In the genomic region with DNA sequence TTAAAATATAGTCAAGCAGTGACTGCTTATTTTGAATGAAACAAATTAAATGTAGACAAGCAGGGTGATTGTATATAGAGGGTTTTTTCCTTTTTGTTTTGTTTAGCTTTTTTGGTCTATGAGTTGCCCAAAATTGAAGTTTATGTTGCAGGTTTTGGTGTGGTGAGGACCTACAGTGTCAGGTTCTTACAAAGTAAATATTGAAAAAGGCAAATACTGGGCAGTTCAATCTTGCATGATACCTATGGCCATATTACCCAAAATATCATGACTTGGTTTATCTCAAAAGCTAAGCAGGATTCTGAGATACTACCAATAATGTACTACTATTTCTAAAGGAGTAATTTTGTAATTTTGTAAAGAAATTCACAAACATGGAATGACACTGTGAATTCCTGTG, we compare ENCODE assay signal across 10 cellular contexts. TPM values are rescaled to one million over a fixed set of nuclear protein-coding genes. Genes with fewer than 3 reads are reported as not detected.
A peak's percentile ranks its signal among the peaks of the same experiment; 100 is the strongest.
DNase-seq lines count a peak whose midpoint lies in the region; ATAC-seq, FAIRE-seq and TF ChIP-seq lines count a peak whose summit lies in the region.
"Had no signal": no experiment of that assay in that cellular context is flagged by ENCODE, and none has a peak within 500 bp of the region (broad histone marks: within the 10 kb centered on the region; RNA-seq: fewer than 3 reads in every experiment).

No MANE protein-coding gene starts in this region.

- in situ Hi-C loops in GM13977 (cut with MboI; ENCODE audit: low pct_unique_long_range_greater_than_20kb, low sequenced_read_pairs, unreplicated experiment): no loop called here

- no peak overlapping the region for H3K27ac Mint-ChIP-seq in activated CD4-positive, alpha-beta T cell treated with anti-CD3 and anti-CD28 coated beads for 36 hours
- H3K27ac Mint-ChIP-seq in activated T-helper 2 cell treated with anti-CD3 and anti-CD28 coated beads, Interferon-gamma antibody, Interleukin-2, Interleukin-4, amounts not matched to agents 10 μg/mL and 5 μg/mL and 100 μg/mL, durations not matched to agents 14 hours and 24 hours and 36 hours: no peak overlapping the region

- peaks cover 44% of the 10 kb centered on the region for H3K4me1 Mint-ChIP-seq in activated CD4-positive, alpha-beta T cell treated with anti-CD3 and anti-CD28 coated beads for 36 hours
- peaks cover 36% of the 10 kb centered on the region for H3K4me1 Mint-ChIP-seq in activated T-helper 2 cell treated with anti-CD3 and anti-CD28 coated beads, Interferon-gamma antibody, Interleukin-2, Interleukin-4, amounts not matched to agents 10 μg/mL and 5 μg/mL and 100 μg/mL, durations not matched to agents 14 hours and 24 hours and 36 hours (ENCODE audit: low read depth)

- ATAC-seq in activated CD4-positive, alpha-beta T cell treated with anti-CD3 and anti-CD28 coated beads for 36 hours: no peak
- no peak for ATAC-seq in GM18502 (IDR thresholded peaks at IDR 0.05; ENCODE audit: poor library complexity, unreplicated experiment)

- no peak for FAIRE-seq in kidney (lab: Jason Lieb, UNC)

- H3K9ac ChIP-seq in kidney (ENCODE audit: low read length in 2 of 2): peak overlapping the region; percentile 26 to 74
- peak overlapping the region; percentile 91 to 98 for H3K9ac ChIP-seq in stomach smooth muscle (ENCODE audit: low read length in 2 of 2)

- TF ChIP-seq CTCF in kidney (IDR thresholded peaks at IDR 0.05; ENCODE audit: borderline replicate concordance, extremely low read depth, insufficient read depth) (no peak), GM13977 (IDR thresholded peaks at IDR 0.05; ENCODE audit: extremely low read depth, insufficient read depth, missing control alignments) (no peak)

- no peaks in the 10 kb centered on the region for H3K9me3 Mint-ChIP-seq in activated CD4-positive, alpha-beta T cell treated with anti-CD3 and anti-CD28 coated beads for 36 hours (ENCODE audit: low read depth)
- no peaks in the 10 kb centered on the region for H3K9me3 Mint-ChIP-seq in activated T-helper 2 cell treated with anti-CD3 and anti-CD28 coated beads, Interferon-gamma antibody, Interleukin-2, Interleukin-4, amounts not matched to agents 10 μg/mL and 5 μg/mL and 100 μg/mL, durations not matched to agents 14 hours and 24 hours and 36 hours

- H3K4me3 Mint-ChIP-seq in activated CD4-positive, alpha-beta T cell treated with anti-CD3 and anti-CD28 coated beads for 36 hours: peak overlapping the region; percentile 91
- H3K4me3 Mint-ChIP-seq in activated T-helper 2 cell treated with anti-CD3 and anti-CD28 coated beads, Interferon-gamma antibody, Interleukin-2, Interleukin-4, amounts not matched to agents 10 μg/mL and 5 μg/mL and 100 μg/mL, durations not matched to agents 14 hours and 24 hours and 36 hours (ENCODE audit: low read depth): peak overlapping the region; percentile 94

- CTCF ChIA-PET in activated CD4-positive, alpha-beta T cell treated with anti-CD3 and anti-CD28 coated beads for 36 hours (lab: Charles Lee): interaction anchor here (1.8 to 6.7 kb wide), 3 partner anchors 27 to 108 kb away, joined by 10 to 55 read pairs (median 11); partner anchors contain the start of gene FUBP1

- intact Hi-C loops in activated CD4-positive, alpha-beta T cell treated with anti-CD3 and anti-CD28 coated beads for 36 hours (cut with DNase I, micrococcal nuclease): no loop called here
- intact Hi-C loops in activated T-helper 2 cell treated with anti-CD3 and anti-CD28 coated beads, Interferon-gamma antibody, Interleukin-2, Interleukin-4, amounts not matched to agents 10 μg/mL and 5 μg/mL and 100 μg/mL, durations not matched to agents 14 hours and 24 hours and 36 hours (cut with micrococcal nuclease): loop anchor here (10.0 kb wide), 1 partner anchor 618 kb away; the partner anchor contains the start of gene IFI44L
- intact Hi-C loops in kidney (cut with DNase I): no loop called here

- H3K27me3 Mint-ChIP-seq in activated CD4-positive, alpha-beta T cell treated with anti-CD3 and anti-CD28 coated beads for 36 hours: no peaks in the 10 kb centered on the region
- H3K27me3 Mint-ChIP-seq in activated T-helper 2 cell treated with anti-CD3 and anti-CD28 coated beads, Interferon-gamma antibody, Interleukin-2, Interleukin-4, amounts not matched to agents 10 μg/mL and 5 μg/mL and 100 μg/mL, durations not matched to agents 14 hours and 24 hours and 36 hours (ENCODE audit: low read depth): no peaks in the 10 kb centered on the region

- no peak for DNase-seq in activated CD4-positive, alpha-beta T cell treated with anti-CD3 and anti-CD28 coated beads for 36 hours
- DNase-seq in activated CD4-positive, alpha-beta T cell treated with anti-CD3 and anti-CD28 coated beads, Interleukin-2, amount 50 U/mL, for 48 hours: no peak
- DNase-seq in activated T-helper 2 cell treated with anti-CD3 and anti-CD28 coated beads, Interferon-gamma antibody, Interleukin-2, Interleukin-4, amounts not matched to agents 10 μg/mL and 5 μg/mL and 100 μg/mL, durations not matched to agents 14 hours and 24 hours and 36 hours (ENCODE audit: low spot score): no peak
- DNase-seq in kidney: no peak
- DNase-seq in amniotic stem cell (lab: John Stamatoyannopoulos, UW): no peak
- DNase-seq in GM13977 (ENCODE audit: low spot score): no peak
- DNase-seq: hippocampal formation, NCI-H1436 treated with DMSO at 0.1 percent for 48 hours had no signal

- no peaks in the 10 kb centered on the region for H3K36me3 ChIP-seq in kidney (ENCODE audit: control insufficient read depth in 1 of 2, insufficient read depth in 2 of 2, low read length in 2 of 2)
- H3K36me3 ChIP-seq in stomach smooth muscle (ENCODE audit: control insufficient read depth in 2 of 2, insufficient read depth in 2 of 2, low read length in 2 of 2): no peaks in the 10 kb centered on the region

- no peaks in the 10 kb centered on the region for H3K27me3 ChIP-seq in stomach smooth muscle (ENCODE audit: control insufficient read depth in 1 of 2, insufficient read depth in 2 of 2, low read length in 2 of 2)

- POLR2A ChIA-PET in activated CD4-positive, alpha-beta T cell treated with anti-CD3 and anti-CD28 coated beads for 36 hours (lab: Charles Lee): interaction anchor here (3.0 to 5.6 kb wide), 2 partner anchors 29 to 39 kb away, joined by 20 to 297 read pairs; partner anchors contain the start of genes FUBP1 and GIPC2

- H3K4me1 ChIP-seq in kidney (ENCODE audit: control insufficient read depth in 1 of 2, insufficient read depth in 1 of 2, low read depth in 1 of 2, low read length in 2 of 2) (peaks cover 0 to 11% of the 10 kb centered on the region in 2 donors), stomach smooth muscle (ENCODE audit: control insufficient read depth, insufficient read depth, low read length) (no peaks in the 10 kb centered on the region)

- peaks cover 3% of the 10 kb centered on the region for H3K36me3 Mint-ChIP-seq in activated CD4-positive, alpha-beta T cell treated with anti-CD3 and anti-CD28 coated beads for 36 hours (ENCODE audit: low read depth)
- H3K36me3 Mint-ChIP-seq in activated T-helper 2 cell treated with anti-CD3 and anti-CD28 coated beads, Interferon-gamma antibody, Interleukin-2, Interleukin-4, amounts not matched to agents 10 μg/mL and 5 μg/mL and 100 μg/mL, durations not matched to agents 14 hours and 24 hours and 36 hours (ENCODE audit: low read depth): no peaks in the 10 kb centered on the region

- H3K27ac ChIP-seq in kidney (ENCODE audit: low read depth in 2 of 2, low read length in 2 of 2) (peak overlapping the region; percentile 12 to 26), stomach smooth muscle (ENCODE audit: low read length) (peak overlapping the region; percentile 1)

- H3K9me3 ChIP-seq in kidney (ENCODE audit: control insufficient read depth in 1 of 2, low read length in 2 of 2) (no peaks in the 10 kb centered on the region), stomach smooth muscle (ENCODE audit: control insufficient read depth in 2 of 2, low read length in 2 of 2) (no peaks in the 10 kb centered on the region)

- H3K4me3 ChIP-seq in kidney (ENCODE audit: low read length in 2 of 2) (peak overlapping the region; percentile 83 to 98), stomach smooth muscle (ENCODE audit: low read length in 2 of 2) (peak overlapping the region; percentile 79 to 87)

RNA-seq across cellular contexts. Expression of gene DNAJB4, which starts 1.8 kb away (rescaled TPM):
- total RNA-seq in activated CD4-positive, alpha-beta T cell treated with anti-CD3 and anti-CD28 coated beads for 36 hours: 1 to 10 TPM; 8.8 to 9.8 TPM
- total RNA-seq in activated T-helper 2 cell treated with anti-CD3 and anti-CD28 coated beads, Interferon-gamma antibody, Interleukin-2, Interleukin-4, amounts not matched to agents 10 μg/mL and 5 μg/mL and 100 μg/mL, durations not matched to agents 14 hours and 24 hours and 36 hours: 12.5 and 14.6 TPM in 2 replicates
- 34.7 TPM for total RNA-seq in kidney
- 17.0 TPM for polyA plus RNA-seq in kidney (ENCODE audit: insufficient read depth, low read depth, low replicate concordance)

RNA-seq across cellular contexts. Expression of gene FUBP1, which starts 27.6 kb away (rescaled TPM):
- 100 to 1,000 TPM; 240 to 258 TPM for total RNA-seq in activated CD4-positive, alpha-beta T cell treated with anti-CD3 and anti-CD28 coated beads for 36 hours
- 262 and 269 TPM in 2 replicates for total RNA-seq in activated T-helper 2 cell treated with anti-CD3 and anti-CD28 coated beads, Interferon-gamma antibody, Interleukin-2, Interleukin-4, amounts not matched to agents 10 μg/mL and 5 μg/mL and 100 μg/mL, durations not matched to agents 14 hours and 24 hours and 36 hours
- 151 TPM for total RNA-seq in kidney
- 63.7 TPM for polyA plus RNA-seq in kidney (ENCODE audit: insufficient read depth, low read depth, low replicate concordance)

RNA-seq across cellular contexts. Expression of gene GIPC2, which starts 39.3 kb away (rescaled TPM):
- under 1 TPM; 0.05 to 0.09 TPM for total RNA-seq in activated CD4-positive, alpha-beta T cell treated with anti-CD3 and anti-CD28 coated beads for 36 hours
- total RNA-seq in activated T-helper 2 cell treated with anti-CD3 and anti-CD28 coated beads, Interferon-gamma antibody, Interleukin-2, Interleukin-4, amounts not matched to agents 10 μg/mL and 5 μg/mL and 100 μg/mL, durations not matched to agents 14 hours and 24 hours and 36 hours: 0.07 and 0.09 TPM in 2 replicates
- total RNA-seq in kidney: 10.7 TPM
- polyA plus RNA-seq in kidney (ENCODE audit: insufficient read depth, low read depth, low replicate concordance): 20.3 TPM

Comparison
In these comparisons a context has a peak if more than half of its experiments do, and no peak if none do; other contexts are left out.
1. RNA of gene GIPC2, which starts 39.3 kb away (total RNA-seq): 10.7 TPM in kidney (single experiment); 0.05 to 0.09 TPM in activated CD4-positive, alpha-beta T cell treated with anti-CD3 and anti-CD28 coated beads for 36 hours and 0.07 to 0.09 TPM in activated T-helper 2 cell treated with anti-CD3 and anti-CD28 coated beads, Interferon-gamma antibody, Interleukin-2, Interleukin-4, amounts not matched to agents 10 μg/mL and 5 μg/mL and 100 μg/mL, durations not matched to agents 14 hours and 24 hours and 36 hours; every median in the first group is over 10 times any median in the second.